ENCODE assay signal across 8 cellular contexts in genomic region chr12:95473947-95474817, GRCh38. TPM values are rescaled to one million over a fixed set of nuclear protein-coding genes. Genes with fewer than 3 reads are reported as not detected.
DNase-seq lines count a peak whose midpoint lies in the region; ATAC-seq, FAIRE-seq and TF ChIP-seq lines count a peak whose summit lies in the region.

TSS of gene METAP2 (plus strand) at chr12:95474152. CDS start at chr12:95474180, 28 bp downstream.

- H3K9me3 Mint-ChIP-seq in T-cell (no peaks in the 10 kb centered on the region), type B pancreatic cell (no peaks in the 10 kb centered on the region)

- peaks cover 21% of the 10 kb centered on the region for H3K36me3 Mint-ChIP-seq in T-cell
- peaks cover 27% of the 10 kb centered on the region for H3K36me3 Mint-ChIP-seq in type B pancreatic cell

- peaks cover 56 to 63% (median 56%) of the 10 kb centered on the region in 3 donors for H3K4me1 Mint-ChIP-seq in T-cell
- H3K4me1 Mint-ChIP-seq in type B pancreatic cell (ENCODE audit: unreplicated experiment): peaks cover 16% of the 10 kb centered on the region

- peak; percentile 79 for DNase-seq in GM12891 (ENCODE audit: insufficient read length, low spot score)
- DNase-seq in NCI-H1436 treated with DMSO at 0.1 percent for 48 hours (lab: John Stamatoyannopoulos, UW): peak; percentile 35
- peak; percentile 80 to 92 (median 86) for DNase-seq in T-cell
- peak; percentile 98 for DNase-seq in cardiac septum (ENCODE audit: low spot score)
- peak; percentile 93 for DNase-seq in pons (ENCODE audit: low spot score)
- DNase-seq in type B pancreatic cell (ENCODE audit: extremely low spot score, unreplicated experiment): peak; percentile 96

- POLR2A ChIA-PET in T-cell (lab: Charles Lee): interaction anchor here (0.6 to 1.0 kb wide), 6 partner anchors 15 to 470 kb away, joined by 3 to 6 read pairs (median 3); no protein-coding TSS in a partner anchor

- intact Hi-C loops in cardiac septum (cut with DNase I): loop anchor here (1.0 to 5.0 kb wide), 3 partner anchors 89 to 257 kb away; partner anchors contain the start of genes FGD6 and VEZT

- H3K27ac ChIP-seq in adipose tissue (ENCODE audit: low read depth, low read length): peak within 1 kb of the TSS; percentile 76

- peak; percentile 97 for FAIRE-seq in GM12891 (lab: Jason Lieb, UNC)

- TF ChIP-seq POLR2A in GM12891 (IDR thresholded peaks at IDR 0.05; ENCODE audit: low read depth, low read length): peak; percentile 98

- H3K27me3 Mint-ChIP-seq in T-cell: no peaks in the 10 kb centered on the region
- H3K27me3 Mint-ChIP-seq in type B pancreatic cell: no peaks in the 10 kb centered on the region

- ATAC-seq in HG02840 (IDR thresholded peaks at IDR 0.05; ENCODE audit: low FRiP score, unreplicated experiment) (peak; percentile 97), T-cell (replicated peaks in 1 of 4) (peak; percentile 97 to 99 (median 98))

- no peak for TF ChIP-seq CTCF in type B pancreatic cell (conservative IDR thresholded peaks at IDR 0.05)

- WGBS in adipose tissue, 3 donors: 0 to 1% (median 0%) methylated on average over 53 to 54 of the region's 54 CpGs

- CTCF ChIA-PET in T-cell (lab: Charles Lee): interaction anchor here (0.6 to 2.1 kb wide), 13 partner anchors 13 to 1380 kb away, joined by 3 to 9 read pairs (median 4); partner anchors contain the start of genes NR2C1 (in 2 of the 2), CCDC38 (in 1 of the 2), FGD6 (in 1 of the 2) and VEZT (in 1 of the 2)

- H3K27ac Mint-ChIP-seq in T-cell (peak within 1 kb of the TSS; percentile 99 to 100), type B pancreatic cell (peak within 1 kb of the TSS; percentile 95)

- peak within 1 kb of the TSS; percentile 96 to 100 (median 100) for H3K4me3 Mint-ChIP-seq in T-cell
- H3K4me3 Mint-ChIP-seq in type B pancreatic cell: peak within 1 kb of the TSS; percentile 100

TF ChIP-seq in GM12891, 5 proteins besides CTCF, POLR2A, EP300 and RAD21:
- TF ChIP-seq POU2F2 (IDR thresholded peaks at IDR 0.05; ENCODE audit: low read depth, low read length) (peak; percentile 86), SPI1 (IDR thresholded peaks at IDR 0.05; ENCODE audit: low read depth, low read length) (no peak), TAF1 (IDR thresholded peaks at IDR 0.05; ENCODE audit: low read depth, low read length) (peak; percentile 99), PAX5 (IDR thresholded peaks at IDR 0.05; ENCODE audit: insufficient read depth, low read length, severe bottlenecking) (no peak), POLR2AphosphoS5 (IDR thresholded peaks at IDR 0.05; ENCODE audit: low read depth, low read length) (peak; percentile 99)

RNA-seq across cellular contexts. Expression of gene METAP2, which starts in this region (rescaled TPM):
- 80.5 TPM for polyA plus RNA-seq in GM12891 (2012; ENCODE audit: low read depth, missing spikeins)
- total RNA-seq in T-cell (10 to 100 TPM; 47.7 to 55.6 (median 51.4) TPM), cardiac septum (63.5 TPM), type B pancreatic cell (ENCODE audit: low replicate concordance) (67.6 and 79.8 TPM in 2 replicates)
- 10 to 100 TPM; 49.5 to 56.8 (median 55.5) TPM for polyA plus RNA-seq in adipose tissue

Comparison
In these comparisons a context has a peak if more than half of its experiments do, and no peak if none do; other contexts are left out.
1. Peak in every context shown above with its lines: DNase-seq, ATAC-seq and H3K27ac ChIP-seq.
2. DNase-seq: peak in every context shown above with its lines; median percentile 98 in cardiac septum; 96 in type B pancreatic cell; 93 in pons; 86 in T-cell; 79 in GM12891; 35 in NCI-H1436 treated with DMSO at 0.1 percent for 48 hours.